7 cellular contexts compared by ENCODE assay signal in genomic region chr2:130727286-130727924, GRCh38. TPM values are rescaled to one million over a fixed set of nuclear protein-coding genes. Genes with fewer than 3 reads are reported as not detected.
A peak's percentile ranks its signal among the peaks of the same experiment; 100 is the strongest.
DNase-seq lines count a peak whose midpoint lies in the region; ATAC-seq, FAIRE-seq and TF ChIP-seq lines count a peak whose summit lies in the region.

No MANE protein-coding gene starts in this region.

- no peaks in the 10 kb centered on the region for H3K36me3 Mint-ChIP-seq in mesothelial cell of epicardium

- H3K4ac ChIP-seq in H1 (replicated peaks; ENCODE audit: insufficient read length, low read depth, low read length) = no peak overlapping the region

- DNase-seq in NCI-H345 treated with DMSO at 0.1 percent for 48 hours (lab: John Stamatoyannopoulos, UW; ENCODE audit: unreplicated experiment) (peak; percentile 85), H1 (ENCODE audit: low read depth in 1 of 2, low spot score in 2 of 2) (peak; percentile 83 to 99), mesothelial cell of epicardium (ENCODE audit: low spot score in 2 of 2, unreplicated experiment in 2 of 2) (peak; percentile 72 to 84)
- peak; percentile 70 to 75 for DNase-seq in activated CD8-positive, alpha-beta memory T cell treated with anti-CD3 and anti-CD28 coated beads for 1 hour (ENCODE audit: extremely low read depth in 1 of 2, low read depth in 1 of 2)
- peak; percentile 83 for DNase-seq in stimulated activated CD8-positive, alpha-beta memory T cell treated with anti-CD3 and anti-CD28 coated beads, Interleukin-15, amount 100 ng/mL, for 24 hours (ENCODE audit: low read depth)

- TF ChIP-seq CTCF in H1 (IDR thresholded peaks at IDR 0.05; ENCODE audit: control extremely low read depth in 1 of 3, insufficient read depth in 1 of 3, low read depth in 1 of 3, low read length in 3 of 3) (no peak), mesothelial cell of epicardium (IDR thresholded peaks at IDR 0.05; ENCODE audit: unreplicated experiment) (no peak)

- peaks cover 4% of the 10 kb centered on the region for H3K9me3 Mint-ChIP-seq in mesothelial cell of epicardium

- whole genome bisulfite sequencing in H1 (ENCODE audit: extremely low coverage in 1 of 2, insufficient coverage in 1 of 2, insufficient read length in 1 of 2, insufficient replicate concordance in 2 of 2, low coverage in 1 of 2, low lambda C conversion rate in 2 of 2, missing lambda C conversion rate in 1 of 2), 2 experiments = 1% methylated on average over 43 of the region's 48 CpGs; no CpG with 5 or more reads in 1 of the 2 experiments

- peak overlapping the region; percentile 80 for H2AFZ ChIP-seq in H1 (ENCODE audit: low read length)

- peaks cover 3% of the 10 kb centered on the region for H3K4me1 Mint-ChIP-seq in mesothelial cell of epicardium

- ATAC-seq in GM18511 (IDR thresholded peaks at IDR 0.05; ENCODE audit: unreplicated experiment) = peak; percentile 95
- ATAC-seq in HG02973 (IDR thresholded peaks at IDR 0.05; ENCODE audit: unreplicated experiment) = peak; percentile 96

- H2BK12ac ChIP-seq in H1 (ENCODE audit: low read depth, low read length) = 0 out of 2 replicates have a peak overlapping the region, but pooled peaks have one; percentile 80

- peaks cover 0 to 3% of the 10 kb centered on the region in 2 experiments for H4K20me1 ChIP-seq in H1 (replicated peaks in 1 of 2; ENCODE audit: control insufficient read depth in 1 of 2, insufficient read depth in 2 of 2, low read length in 2 of 2)

- peaks cover 0 to 18% (median 11%) of the 10 kb centered on the region in 4 experiments; a peak in 6 of 7 replicates for H3K27me3 ChIP-seq in H1 (replicated peaks in 1 of 4; ENCODE audit: control insufficient read depth in 3 of 4, extremely low read depth in 1 of 4, insufficient read depth in 3 of 4, low read length in 3 of 4)

- no peak overlapping the region for H2BK15ac ChIP-seq in H1 (ENCODE audit: low read length)

- no peak for FAIRE-seq in H1 (lab: Jason Lieb, UNC)

- no peaks in the 10 kb centered on the region for H3K36me3 ChIP-seq in H1 (ENCODE audit: control insufficient read depth in 2 of 4, insufficient read depth in 4 of 4, low read length in 3 of 4)

- no peak overlapping the region for H3K27ac Mint-ChIP-seq in mesothelial cell of epicardium

- no peak overlapping the region for H4K91ac ChIP-seq in H1 (replicated peaks; ENCODE audit: insufficient read length, low read length)

- TF ChIP-seq RAD21 in H1 (IDR thresholded peaks at IDR 0.05 in 1 of 2, conservative IDR thresholded peaks at IDR 0.05 in 1 of 2; ENCODE audit: low read depth in 2 of 2, low read length in 2 of 2) = 0 out of 4 replicates have a peak, but pooled peaks of 1 of the 2 experiments have one; percentile 11

- POLR2A ChIA-PET in H1 (lab: Charles Lee; ENCODE audit: partially characterized antibody) = interaction anchor here (1.4 kb wide), 1 partner anchor 14 kb away, joined by 6 read pairs; no protein-coding TSS in a partner anchor

- H3K4me3 Mint-ChIP-seq in mesothelial cell of epicardium = peak overlapping the region; percentile 64

- H3K79me1 ChIP-seq in H1 (ENCODE audit: low read depth, low read length) = no peaks in the 10 kb centered on the region

- H3K27me3 Mint-ChIP-seq in mesothelial cell of epicardium (ENCODE audit: low read depth) = peaks cover 57% of the 10 kb centered on the region

- H3K4me1 ChIP-seq in H1 (replicated peaks in 1 of 4; ENCODE audit: control insufficient read depth in 3 of 4, insufficient read depth in 4 of 4, low read length in 3 of 4) = peaks cover 3 to 10% (median 7%) of the 10 kb centered on the region in 4 experiments

- H3K9me3 ChIP-seq in H1 (ENCODE audit: insufficient read depth in 2 of 2, low read depth in 1 of 2, low read length in 1 of 2) = no peaks in the 10 kb centered on the region

- no peak overlapping the region for H3K56ac ChIP-seq in H1 (replicated peaks; ENCODE audit: insufficient read length, low read depth, low read length)

- peak overlapping the region; percentile 82; the same call in 1 of the 2 replicates for H4K8ac ChIP-seq in H1 (ENCODE audit: extremely low read depth, insufficient read depth, low read length)

- H3K4me2 ChIP-seq in H1 (ENCODE audit: insufficient read depth in 1 of 2, low read depth in 2 of 2, low read length in 2 of 2) = peak overlapping the region; percentile 85 to 91

- peak overlapping the region; percentile 8 for H2BK5ac ChIP-seq in H1 (ENCODE audit: low read depth, low read length)

- H4K5ac ChIP-seq in H1 (ENCODE audit: insufficient read length, low read depth, low read length) = no peak overlapping the region

- TF ChIP-seq POLR2A in H1 (IDR thresholded peaks at IDR 0.05; ENCODE audit: control extremely low read depth in 1 of 2, low read depth in 2 of 2, low read length in 2 of 2) = peak in 1 of 2 experiments; percentile 64; a peak in 2 of 3 replicates

- H3K9ac ChIP-seq in H1 (replicated peaks in 1 of 4; ENCODE audit: extremely low read depth in 1 of 4, low read depth in 3 of 4, low read length in 3 of 4) = peak overlapping the region in 3 of 4 experiments; percentile 3 to 67 (median 45); a peak in 6 of 7 replicates

- no peaks in the 10 kb centered on the region for H3K79me2 ChIP-seq in H1 (ENCODE audit: control insufficient read depth in 1 of 2, insufficient read depth in 2 of 2, low read length in 2 of 2)

- no peak overlapping the region for H2BK20ac ChIP-seq in H1 (ENCODE audit: low read length)

- TF ChIP-seq EP300 in H1 (IDR thresholded peaks at IDR 0.05; ENCODE audit: borderline replicate concordance in 1 of 2, low read depth in 2 of 2, low read length in 2 of 2) = no peak

- no peak overlapping the region for H3K27ac ChIP-seq in H1 (ENCODE audit: low read depth, low read length)

- H2AK5ac ChIP-seq in H1 (ENCODE audit: low read depth, low read length) = no peak overlapping the region

- peak overlapping the region; percentile 19; the same call in 1 of the 2 replicates for H3K18ac ChIP-seq in H1 (ENCODE audit: extremely low read depth, low read length)

- no peak overlapping the region for H3K14ac ChIP-seq in H1 (ENCODE audit: insufficient read length)

- H2BK120ac ChIP-seq in H1 (replicated peaks; ENCODE audit: low read depth, low read length) = no peak overlapping the region

- peaks cover 19% of the 10 kb centered on the region for H3K23me2 ChIP-seq in H1 (ENCODE audit: low read depth, low read length)

- H3K23ac ChIP-seq in H1 (ENCODE audit: insufficient read length) = no peak overlapping the region

- CTCF ChIA-PET in H1 (lab: Charles Lee; ENCODE audit: partially characterized antibody) = interaction anchor here (1.3 kb wide), 1 partner anchor 18 kb away, joined by 3 read pairs; no protein-coding TSS in a partner anchor

- peak overlapping the region; percentile 47 to 66 (median 58) for H3K4me3 ChIP-seq in H1 (ENCODE audit: extremely low read depth in 1 of 4, insufficient read depth in 2 of 4, low read depth in 3 of 4, low read length in 4 of 4)

TF ChIP-seq in H1, 55 proteins besides CTCF, POLR2A, EP300 and RAD21 (continues in another document):
- TF ChIP-seq POLR2AphosphoS5 (IDR thresholded peaks at IDR 0.05; ENCODE audit: low read depth, low read length) = peak; percentile 27; the same call in 1 of the 2 replicates
- peak; percentile 70 for TF ChIP-seq TAF1 (IDR thresholded peaks at IDR 0.05; ENCODE audit: low read depth, low read length)
- no peak for TF ChIP-seq CHD1 (IDR thresholded peaks at IDR 0.05; ENCODE audit: low read depth, low read length)
- TF ChIP-seq JUND (IDR thresholded peaks at IDR 0.05; ENCODE audit: low read length) = no peak
- TF ChIP-seq NRF1 (IDR thresholded peaks at IDR 0.05; ENCODE audit: low read depth, low read length) = peak; percentile 31; the same call in 1 of the 2 replicates
- no peak for TF ChIP-seq FOSL1 (IDR thresholded peaks at IDR 0.05; ENCODE audit: insufficient read depth, low read depth, low read length)
- TF ChIP-seq E2F6 (IDR thresholded peaks at IDR 0.05) = no peak; the same call in 1 of the 2 replicates
- TF ChIP-seq GABPA (IDR thresholded peaks at IDR 0.05; ENCODE audit: borderline replicate concordance, insufficient read depth, low read length) = no peak
- no peak for TF ChIP-seq TAF7 (optimal IDR thresholded peaks at IDR 0.05; ENCODE audit: borderline replicate concordance, low read depth, low read length)
- 0 out of 2 replicates have a peak, but pooled peaks have one; percentile 60 for TF ChIP-seq RBBP5 (IDR thresholded peaks at IDR 0.05; ENCODE audit: borderline replicate concordance, low read depth, low read length)
- no peak for TF ChIP-seq JUN (IDR thresholded peaks at IDR 0.05; ENCODE audit: low read depth, low read length)

RNA-seq across cellular contexts. Expression of gene GPR148, which starts 1.5 kb away (rescaled TPM):
- not detected in 2 replicates for total RNA-seq in H1 (2021; fragmentation: NEBNext Ultra II Directional; extraction: Animal tissue kit (Norgen Biotek cat#: 25700))
- polyA plus RNA-seq in H1 (2011; rRNA removed) = 0.05 TPM in 1 of 2 replicates, not detected in the other
- not detected for polyA plus RNA-seq in H1 (2011; cell fraction: cytosol; rRNA removed)
- 0.09 TPM for polyA plus RNA-seq in H1 (2011; cell fraction: nucleus; rRNA removed)
- not detected in 4 replicates for polyA plus RNA-seq in H1 (2012, experiment 1 of 2)
- not detected for polyA plus RNA-seq in H1 (2012, experiment 2 of 2)
- not detected for polyA plus RNA-seq in H1 (2013, experiment 1 of 2)
- polyA plus RNA-seq in H1 (2013, experiment 2 of 2) = not detected
- 0.32 TPM in 1 of 2 replicates, not detected in the other for polyA minus RNA-seq in H1 (2011; rRNA and poly(A)+ RNA removed)
- polyA minus RNA-seq in H1 (2011; cell fraction: cytosol; rRNA and poly(A)+ RNA removed) = not detected
- polyA minus RNA-seq in H1 (2011; cell fraction: nucleus; rRNA and poly(A)+ RNA removed) = not detected
- not detected in 3 replicates for total RNA-seq in mesothelial cell of epicardium

RNA-seq across cellular contexts. Expression of gene AMER3, which starts 27.9 kb away (rescaled TPM):
- 0.19 and 0.55 TPM in 2 replicates for total RNA-seq in H1 (2021; fragmentation: NEBNext Ultra II Directional; extraction: Animal tissue kit (Norgen Biotek cat#: 25700))
- polyA plus RNA-seq in H1 (2011; rRNA removed) = 0.15 and 0.17 TPM in 2 replicates
- 0.06 TPM for polyA plus RNA-seq in H1 (2011; cell fraction: cytosol; rRNA removed)
- polyA plus RNA-seq in H1 (2011; cell fraction: nucleus; rRNA removed) = 0.09 TPM
- polyA plus RNA-seq in H1 (2012, experiment 1 of 2) = 0.08 to 0.16 TPM (median 0.10 TPM) in 4 replicates
- 0.10 TPM for polyA plus RNA-seq in H1 (2012, experiment 2 of 2)
- 0.08 TPM for polyA plus RNA-seq in H1 (2013, experiment 1 of 2)
- 0.07 TPM for polyA plus RNA-seq in H1 (2013, experiment 2 of 2)
- polyA minus RNA-seq in H1 (2011; rRNA and poly(A)+ RNA removed) = 0.17 and 0.35 TPM in 2 replicates
- not detected for polyA minus RNA-seq in H1 (2011; cell fraction: cytosol; rRNA and poly(A)+ RNA removed)
- 0.20 TPM for polyA minus RNA-seq in H1 (2011; cell fraction: nucleus; rRNA and poly(A)+ RNA removed)
- total RNA-seq in mesothelial cell of epicardium = not detected in 3 replicates
